ENCODE assay signal across 10 cellular contexts in the genomic region with DNA sequence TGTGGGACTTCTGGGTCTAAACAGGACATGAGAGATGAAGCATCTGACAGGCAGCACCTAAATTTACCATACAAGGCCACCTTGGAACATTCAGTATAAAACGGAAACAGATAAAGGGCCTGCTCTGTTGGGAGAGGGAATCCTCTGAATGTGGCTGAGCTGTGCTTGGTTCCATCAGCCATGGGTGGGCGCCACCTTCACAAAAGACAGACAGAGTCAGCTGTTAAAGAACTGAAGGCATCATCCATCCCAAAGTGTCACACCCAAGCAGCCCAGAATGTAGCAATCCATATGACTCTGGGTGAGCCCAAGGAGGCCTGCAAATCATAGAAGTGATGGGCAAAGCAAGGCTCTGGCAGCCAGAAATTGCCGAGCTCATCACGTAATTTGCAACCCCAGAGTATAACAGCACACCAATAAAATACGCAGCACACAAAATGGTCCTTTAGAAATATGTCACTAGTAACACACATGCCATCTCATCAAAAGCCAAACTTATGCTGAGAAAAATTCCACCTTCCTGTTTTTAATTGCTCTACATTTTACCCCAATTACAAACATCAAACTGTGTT. TPM values are rescaled to one million over a fixed set of nuclear protein-coding genes. Genes with fewer than 3 reads are reported as not detected.
DNase-seq lines count a peak whose midpoint lies in the region; ATAC-seq and TF ChIP-seq lines count a peak whose summit lies in the region.
"Had no signal": no experiment of that assay in that cellular context is flagged by ENCODE, and none has a peak within 500 bp of the region (broad histone marks: within the 10 kb centered on the region; RNA-seq: fewer than 3 reads in every experiment).

No MANE protein-coding gene starts in this region.

- no peak overlapping the region for H3K27ac ChIP-seq in ascending aorta
- H3K27ac ChIP-seq: thoracic aorta had no signal

- no peaks in the 10 kb centered on the region for H3K9me3 ChIP-seq in ascending aorta
- H3K9me3 ChIP-seq: thoracic aorta had no signal

- H3K27ac Mint-ChIP-seq in type B pancreatic cell, result no peak overlapping the region
- no peak overlapping the region for H3K27ac Mint-ChIP-seq in stimulated activated effector memory CD8-positive, alpha-beta T cell treated with anti-CD3 and anti-CD28 coated beads, Interleukin-12 subunit alpha, Interleukin-12 subunit beta, amount 100 ng/mL, for 72 hours
- H3K27ac Mint-ChIP-seq: activated B cell treated with CpG ODN at 0.5 μM for 24 hours had no signal

- DNase-seq in SIG-M5 treated with dmso at 0.1 percent for 504 hours (lab: John Stamatoyannopoulos, UW; ENCODE audit: unreplicated experiment) (peak; percentile 8), SIG-M5 (lab: John Stamatoyannopoulos, UW) (no peak), NOMO-1 (lab: John Stamatoyannopoulos, UW; ENCODE audit: unreplicated experiment in 2 of 2) (peak; percentile 53 to 54), epithelial cell of proximal tubule (ENCODE audit: low read depth) (no peak), type B pancreatic cell (ENCODE audit: extremely low spot score, unreplicated experiment) (no peak), nucleus accumbens (lab: John Stamatoyannopoulos, UW) (no peak), ascending aorta (ENCODE audit: low spot score in 2 of 2) (no peak)
- no peak for DNase-seq in stimulated activated effector memory CD8-positive, alpha-beta T cell treated with anti-CD3 and anti-CD28 coated beads, Interleukin-12 subunit alpha, Interleukin-12 subunit beta, amount 100 ng/mL, for 72 hours (ENCODE audit: low spot score in 2 of 2)
- DNase-seq: activated B cell treated with CpG ODN at 0.5 μM for 24 hours had no signal

- H3K4me1 Mint-ChIP-seq in type B pancreatic cell (ENCODE audit: unreplicated experiment), result peaks cover 34% of the 10 kb centered on the region
- no peaks in the 10 kb centered on the region for H3K4me1 Mint-ChIP-seq in stimulated activated effector memory CD8-positive, alpha-beta T cell treated with anti-CD3 and anti-CD28 coated beads, Interleukin-12 subunit alpha, Interleukin-12 subunit beta, amount 100 ng/mL, for 72 hours
- H3K4me1 Mint-ChIP-seq: activated B cell treated with CpG ODN at 0.5 μM for 24 hours had no signal

- no peak for ATAC-seq in stimulated activated effector memory CD8-positive, alpha-beta T cell treated with anti-CD3 and anti-CD28 coated beads, Interleukin-12 subunit alpha, Interleukin-12 subunit beta, amount 100 ng/mL, for 72 hours

- H3K9me3 Mint-ChIP-seq in type B pancreatic cell, result no peaks in the 10 kb centered on the region
- H3K9me3 Mint-ChIP-seq in stimulated activated effector memory CD8-positive, alpha-beta T cell treated with anti-CD3 and anti-CD28 coated beads, Interleukin-12 subunit alpha, Interleukin-12 subunit beta, amount 100 ng/mL, for 72 hours, result no peaks in the 10 kb centered on the region
- H3K9me3 Mint-ChIP-seq: activated B cell treated with CpG ODN at 0.5 μM for 24 hours had no signal

- H3K4me3 Mint-ChIP-seq in type B pancreatic cell, result no peak overlapping the region
- H3K4me3 Mint-ChIP-seq in stimulated activated effector memory CD8-positive, alpha-beta T cell treated with anti-CD3 and anti-CD28 coated beads, Interleukin-12 subunit alpha, Interleukin-12 subunit beta, amount 100 ng/mL, for 72 hours, result no peak overlapping the region
- H3K4me3 Mint-ChIP-seq: activated B cell treated with CpG ODN at 0.5 μM for 24 hours had no signal

- intact Hi-C loops in ascending aorta (cut with DNase I), result no loop called here

- no peaks in the 10 kb centered on the region for H3K4me1 ChIP-seq in ascending aorta

- peaks cover 3% of the 10 kb centered on the region for H3K36me3 Mint-ChIP-seq in type B pancreatic cell
- no peaks in the 10 kb centered on the region for H3K36me3 Mint-ChIP-seq in stimulated activated effector memory CD8-positive, alpha-beta T cell treated with anti-CD3 and anti-CD28 coated beads, Interleukin-12 subunit alpha, Interleukin-12 subunit beta, amount 100 ng/mL, for 72 hours

- peaks cover 0 to 3% of the 10 kb centered on the region in 2 donors for H3K36me3 ChIP-seq in ascending aorta
- H3K36me3 ChIP-seq: thoracic aorta had no signal

- TF ChIP-seq CTCF in epithelial cell of proximal tubule (conservative IDR thresholded peaks at IDR 0.05; ENCODE audit: low read depth, low read length), result peak; percentile 71
- TF ChIP-seq CTCF in type B pancreatic cell (conservative IDR thresholded peaks at IDR 0.05), result peak; percentile 51
- peak in 1 of 3 experiments; percentile 21 for TF ChIP-seq CTCF in ascending aorta (IDR thresholded peaks at IDR 0.05)

- no peaks in the 10 kb centered on the region for H3K27me3 Mint-ChIP-seq in type B pancreatic cell
- H3K27me3 Mint-ChIP-seq: activated B cell treated with CpG ODN at 0.5 μM for 24 hours had no signal

- H3K4me3 ChIP-seq in epithelial cell of proximal tubule (ENCODE audit: low read depth, low read length) (no peak overlapping the region), ascending aorta (no peak overlapping the region)
- H3K4me3 ChIP-seq: thoracic aorta had no signal

- no peaks in the 10 kb centered on the region for H3K27me3 ChIP-seq in ascending aorta

RNA-seq across cellular contexts. Expression of gene RBP1, which starts 24.8 kb away (rescaled TPM):
- total RNA-seq in epithelial cell of proximal tubule, result 68.0 and 250 TPM in 2 replicates
- 139 and 307 TPM in 2 replicates for total RNA-seq in type B pancreatic cell (ENCODE audit: low replicate concordance)
- total RNA-seq in ascending aorta, result 2.1 TPM
- total RNA-seq: activated B cell treated with CpG ODN at 0.5 μM for 24 hours had no signal

Comparison
In these comparisons a context has a peak if more than half of its experiments do, and no peak if none do; other contexts are left out.
1. DNase-seq: peak in SIG-M5 treated with dmso at 0.1 percent for 504 hours (single experiment) and NOMO-1 (2 of 2); none in SIG-M5 (single experiment), epithelial cell of proximal tubule (single experiment), type B pancreatic cell (single experiment), stimulated activated effector memory CD8-positive, alpha-beta T cell treated with anti-CD3 and anti-CD28 coated beads, Interleukin-12 subunit alpha, Interleukin-12 subunit beta, amount 100 ng/mL, for 72 hours (0 of 2), nucleus accumbens (0 of 56) and ascending aorta (0 of 2).
2. RNA of gene RBP1, which starts 24.8 kb away (total RNA-seq): 139 to 307 TPM in type B pancreatic cell and 68.0 to 250 TPM in epithelial cell of proximal tubule; 2.1 TPM in ascending aorta (single experiment); every median in the first group is over 10 times any median in the second.